In the genomic region with DNA sequence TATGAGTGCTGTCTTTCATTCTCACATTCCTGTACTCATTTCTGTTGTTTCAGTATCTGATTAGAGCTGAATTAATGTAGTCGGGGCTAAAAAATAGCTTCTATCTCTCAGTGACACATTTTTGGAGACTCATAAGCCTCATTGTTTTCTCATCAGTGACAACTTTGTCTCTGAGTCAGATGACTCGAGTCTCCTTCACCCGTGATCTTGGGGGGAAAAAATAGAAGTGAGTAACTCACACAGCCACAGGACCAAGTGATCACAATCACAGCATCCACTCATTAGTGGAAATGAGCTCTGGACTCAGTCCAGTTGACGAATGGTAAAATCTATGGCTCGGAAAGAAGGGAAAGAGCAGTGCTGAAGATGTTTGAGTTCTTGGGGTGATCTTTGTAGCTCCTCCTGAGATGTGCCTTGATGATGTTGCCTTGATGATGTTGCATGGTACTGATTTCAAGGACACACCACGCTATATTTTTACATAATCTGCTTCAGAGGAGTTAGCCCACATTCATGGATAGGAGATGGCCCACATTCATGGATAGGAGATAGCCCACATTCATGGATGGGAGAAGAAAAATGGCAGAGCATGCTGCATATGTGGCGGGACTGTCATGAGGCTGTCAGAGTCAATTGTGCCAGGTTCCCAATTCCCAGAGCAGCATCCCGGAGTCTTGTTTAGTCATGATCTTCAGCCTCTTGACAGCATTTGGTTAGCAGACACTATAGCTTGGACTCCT, we compare ENCODE assay signal across 14 cellular contexts.
A peak's percentile ranks its signal among the peaks of the same experiment; 100 is the strongest.
DNase-seq lines count a peak whose midpoint lies in the region; ATAC-seq and TF ChIP-seq lines count a peak whose summit lies in the region.
"Had no signal": no experiment of that assay in that cellular context is flagged by ENCODE, and none has a peak within 500 bp of the region (broad histone marks: within the 10 kb centered on the region; RNA-seq: fewer than 3 reads in every experiment).

No MANE protein-coding gene starts in this region.

- 84 to 91% methylated on average over 5 to 8 of the region's 8 CpGs for WGBS in endodermal cell (ENCODE audit: insufficient coverage in 1 of 2, insufficient read length in 1 of 2), 2 experiments

- intact Hi-C loops in CD4-positive, alpha-beta T cell (cut with DNase I, micrococcal nuclease), result no loop called here

- POLR2A ChIA-PET in CD4-positive, alpha-beta T cell (lab: Charles Lee), result interaction anchor here (0.5 to 0.9 kb wide), 4 partner anchors 11 to 65 kb away, joined by 3 read pairs; no protein-coding TSS in a partner anchor

- H3K9me3 ChIP-seq in CD4-positive, alpha-beta T cell (ENCODE audit: control insufficient read depth, low read length), result no peaks in the 10 kb centered on the region
- no peaks in the 10 kb centered on the region for H3K9me3 ChIP-seq in endodermal cell (ENCODE audit: control insufficient read depth, low read length)
- H3K9me3 ChIP-seq: psoas muscle, upper lobe of left lung had no signal

- H3K4me1 Mint-ChIP-seq in CD4-positive, alpha-beta T cell (ENCODE audit: low read depth), result peaks cover 96% of the 10 kb centered on the region
- peaks cover 76% of the 10 kb centered on the region for H3K4me1 Mint-ChIP-seq in T-helper 2 cell treated with Interferon-gamma antibody and Interleukin-4, amounts not matched to agents 5 μg/mL and 100 μg/mL, for 36 hours (ENCODE audit: low read depth)
- H3K4me1 Mint-ChIP-seq in central memory CD8-positive, alpha-beta T cell, result peaks cover 92% of the 10 kb centered on the region
- peaks cover 16% of the 10 kb centered on the region for H3K4me1 Mint-ChIP-seq in endodermal cell

- H3K9me3 Mint-ChIP-seq in CD4-positive, alpha-beta T cell, result no peaks in the 10 kb centered on the region
- H3K9me3 Mint-ChIP-seq in T-helper 2 cell treated with Interferon-gamma antibody and Interleukin-4, amounts not matched to agents 5 μg/mL and 100 μg/mL, for 36 hours, result no peaks in the 10 kb centered on the region
- no peaks in the 10 kb centered on the region for H3K9me3 Mint-ChIP-seq in central memory CD8-positive, alpha-beta T cell
- H3K9me3 Mint-ChIP-seq in endodermal cell, result no peaks in the 10 kb centered on the region
- H3K9me3 Mint-ChIP-seq: nephron had no signal

- DNase-seq in CD4-positive, alpha-beta T cell, result no peak
- peak; percentile 51 for DNase-seq in T-helper 2 cell treated with Interferon-gamma antibody and Interleukin-4, amounts not matched to agents 5 μg/mL and 100 μg/mL, for 36 hours (ENCODE audit: low spot score)
- no peak for DNase-seq in central memory CD8-positive, alpha-beta T cell (ENCODE audit: low spot score in 2 of 2)
- DNase-seq in NCI-H345 treated with DMSO at 0.1 percent for 48 hours (lab: John Stamatoyannopoulos, UW; ENCODE audit: unreplicated experiment) (no peak), endodermal cell (no peak)
- DNase-seq: C1 segment of cervical spinal cord, NCI-H2227 treated with DMSO at 0.1 percent for 48 hours, psoas muscle, SHP77 treated with DMSO at 0.1 percent for 48 hours, upper lobe of left lung had no signal

- no peak overlapping the region for H3K9ac ChIP-seq in endodermal cell (ENCODE audit: extremely low read depth, low read length, poor library complexity, severe bottlenecking)

- H3K27me3 Mint-ChIP-seq in CD4-positive, alpha-beta T cell, result no peaks in the 10 kb centered on the region
- no peaks in the 10 kb centered on the region for H3K27me3 Mint-ChIP-seq in T-helper 2 cell treated with Interferon-gamma antibody and Interleukin-4, amounts not matched to agents 5 μg/mL and 100 μg/mL, for 36 hours (ENCODE audit: low read depth)
- no peaks in the 10 kb centered on the region for H3K27me3 Mint-ChIP-seq in central memory CD8-positive, alpha-beta T cell
- no peaks in the 10 kb centered on the region for H3K27me3 Mint-ChIP-seq in endodermal cell (ENCODE audit: insufficient read depth)

- H3K27me3 ChIP-seq in CD4-positive, alpha-beta T cell (ENCODE audit: control insufficient read depth, insufficient read depth, low read length), result no peaks in the 10 kb centered on the region
- H3K27me3 ChIP-seq in endodermal cell (ENCODE audit: control insufficient read depth, insufficient read depth, low read length, poor library complexity, severe bottlenecking), result no peaks in the 10 kb centered on the region
- H3K27me3 ChIP-seq: upper lobe of left lung had no signal

- no peak overlapping the region for H3K27ac ChIP-seq in CD4-positive, alpha-beta T cell (ENCODE audit: low read depth, low read length)
- H3K27ac ChIP-seq in endodermal cell (ENCODE audit: low read depth, low read length), result no peak overlapping the region
- H3K27ac ChIP-seq: psoas muscle, upper lobe of left lung had no signal

- peaks cover 21% of the 10 kb centered on the region for H3K36me3 ChIP-seq in endodermal cell (ENCODE audit: control insufficient read depth, insufficient read depth, low read length)

- H3K36me3 Mint-ChIP-seq in CD4-positive, alpha-beta T cell (ENCODE audit: low read depth), result peaks cover 97% of the 10 kb centered on the region
- peaks cover 68% of the 10 kb centered on the region for H3K36me3 Mint-ChIP-seq in T-helper 2 cell treated with Interferon-gamma antibody and Interleukin-4, amounts not matched to agents 5 μg/mL and 100 μg/mL, for 36 hours (ENCODE audit: low read depth)
- peaks cover 63% of the 10 kb centered on the region for H3K36me3 Mint-ChIP-seq in central memory CD8-positive, alpha-beta T cell (ENCODE audit: insufficient read depth)
- H3K36me3 Mint-ChIP-seq in endodermal cell (ENCODE audit: low read depth), result peaks cover 49% of the 10 kb centered on the region

- no peak overlapping the region for H3K27ac Mint-ChIP-seq in CD4-positive, alpha-beta T cell
- peak overlapping the region; percentile 39 for H3K27ac Mint-ChIP-seq in T-helper 2 cell treated with Interferon-gamma antibody and Interleukin-4, amounts not matched to agents 5 μg/mL and 100 μg/mL, for 36 hours
- peak overlapping the region; percentile 86 for H3K27ac Mint-ChIP-seq in central memory CD8-positive, alpha-beta T cell (ENCODE audit: low read depth)
- no peak overlapping the region for H3K27ac Mint-ChIP-seq in endodermal cell
- H3K27ac Mint-ChIP-seq: nephron had no signal

- no peak overlapping the region for H3K4me3 ChIP-seq in endodermal cell (ENCODE audit: low read length)
- H3K4me3 ChIP-seq: psoas muscle, upper lobe of left lung had no signal

- ATAC-seq in CD4-positive, alpha-beta T cell (ENCODE audit: poor library complexity), result no peak
- ATAC-seq in GM18519 (IDR thresholded peaks at IDR 0.05; ENCODE audit: low FRiP score, unreplicated experiment) (peak; percentile 34), GM18909 (IDR thresholded peaks at IDR 0.05; ENCODE audit: poor library complexity, unreplicated experiment) (no peak), HG02970 (IDR thresholded peaks at IDR 0.05; ENCODE audit: low FRiP score, unreplicated experiment) (no peak)
- ATAC-seq in central memory CD8-positive, alpha-beta T cell (replicated peaks; ENCODE audit: extremely low read depth, poor library complexity, severe bottlenecking), result no peak
- ATAC-seq: psoas muscle had no signal

- peak overlapping the region; percentile 22 for H3K4me3 Mint-ChIP-seq in CD4-positive, alpha-beta T cell
- no peak overlapping the region for H3K4me3 Mint-ChIP-seq in T-helper 2 cell treated with Interferon-gamma antibody and Interleukin-4, amounts not matched to agents 5 μg/mL and 100 μg/mL, for 36 hours
- peak overlapping the region; percentile 34 for H3K4me3 Mint-ChIP-seq in central memory CD8-positive, alpha-beta T cell
- no peak overlapping the region for H3K4me3 Mint-ChIP-seq in endodermal cell
- H3K4me3 Mint-ChIP-seq: nephron had no signal

- peaks cover 7% of the 10 kb centered on the region for H3K4me1 ChIP-seq in endodermal cell (ENCODE audit: control insufficient read depth, insufficient read depth, low read length)
- H3K4me1 ChIP-seq: psoas muscle had no signal

- CTCF ChIA-PET in CD4-positive, alpha-beta T cell (lab: Charles Lee), result interaction anchor here (1.0 kb wide), 1 partner anchor 13 kb away, joined by 4 read pairs; no protein-coding TSS in a partner anchor

- TF ChIP-seq CTCF in CD4-positive, alpha-beta T cell (IDR thresholded peaks at IDR 0.05), result no peak
- no peak for TF ChIP-seq CTCF in endodermal cell (conservative IDR thresholded peaks at IDR 0.05)

Comparison
In these comparisons a context has a peak if more than half of its experiments do, and no peak if none do; other contexts are left out.
1. H3K27ac Mint-ChIP-seq: peak in T-helper 2 cell treated with Interferon-gamma antibody and Interleukin-4, amounts not matched to agents 5 μg/mL and 100 μg/mL, for 36 hours (single experiment) and central memory CD8-positive, alpha-beta T cell (single experiment); none in CD4-positive, alpha-beta T cell (single experiment) and endodermal cell (single experiment).
2. H3K4me3 Mint-ChIP-seq: peak in CD4-positive, alpha-beta T cell (single experiment) and central memory CD8-positive, alpha-beta T cell (single experiment); none in T-helper 2 cell treated with Interferon-gamma antibody and Interleukin-4, amounts not matched to agents 5 μg/mL and 100 μg/mL, for 36 hours (single experiment) and endodermal cell (single experiment).